ENCODE assay signal across 18 cellular contexts in genomic region chr5:18882162-18882561, GRCh38.
A peak's percentile ranks its signal among the peaks of the same experiment; 100 is the strongest.
DNase-seq lines count a peak whose midpoint lies in the region; ATAC-seq, FAIRE-seq and TF ChIP-seq lines count a peak whose summit lies in the region.
"Had no signal": no experiment of that assay in that cellular context is flagged by ENCODE, and none has a peak within 500 bp of the region (broad histone marks: within the 10 kb centered on the region; RNA-seq: fewer than 3 reads in every experiment).

No MANE protein-coding gene starts in this region.

- POLR2A ChIA-PET in A549 (lab: Yijun Ruan, JAX) = no interaction called here

- ATAC-seq in A549 (no peak), GM18511 (IDR thresholded peaks at IDR 0.05; ENCODE audit: unreplicated experiment) (no peak), GM19328 (IDR thresholded peaks at IDR 0.05; ENCODE audit: unreplicated experiment) (no peak)

- H3K9me3 ChIP-seq in A549 = no peaks in the 10 kb centered on the region
- no peaks in the 10 kb centered on the region for H3K9me3 ChIP-seq in SK-N-MC (ENCODE audit: low read depth, low read length)

- H3K4me1 ChIP-seq in A549 = no peaks in the 10 kb centered on the region

- no peak for TF ChIP-seq POLR2A in A549 (IDR thresholded peaks at IDR 0.05; ENCODE audit: low read length)

- 8% methylated on average over 3 of the region's 3 CpGs for WGBS in A549 (ENCODE audit: missing lambda C conversion rate)

- H3K4me3 ChIP-seq in A549 = no peak overlapping the region
- peak overlapping the region; percentile 7; the same call in 1 of the 2 replicates for H3K4me3 ChIP-seq in SK-N-MC

- H3K4me2 ChIP-seq in A549 = no peak overlapping the region

- H3K9ac ChIP-seq in SK-N-MC (ENCODE audit: insufficient read length) = no peak overlapping the region

- CTCF ChIA-PET in A549 (lab: Yijun Ruan, JAX) = interaction anchor here (0.9 kb wide), 1 partner anchor 38 kb away, joined by 3 read pairs; no protein-coding TSS in a partner anchor

- TF ChIP-seq RAD21 in A549 (conservative IDR thresholded peaks at IDR 0.05 in 1 of 2, IDR thresholded peaks at IDR 0.05 in 1 of 2) = no peak

- DNase-seq in A549 (ENCODE audit: low read depth in 1 of 2, low spot score in 1 of 2) = no peak
- DNase-seq in COR-L47 (lab: John Stamatoyannopoulos, UW) = peak; percentile 16
- DNase-seq in NCI-H526 treated with DMSO at 0.1 percent for 48 hours (lab: John Stamatoyannopoulos, UW) = peak; percentile 92
- DNase-seq in SK-N-MC (ENCODE audit: low read depth, low spot score) = peak; percentile 92
- DNase-seq in stimulated activated CD8-positive, alpha-beta memory T cell treated with anti-CD3 and anti-CD28 coated beads, Interleukin-4, amount 100 ng/mL, for 48 hours = no peak
- DNase-seq: AML-193; Kasumi-1; MM.1S; NCI-H1092; NCI-H1694 treated with DMSO at 0.1 percent for 48 hours; NCI-H2171; NK-92 treated with Interleukin-12 subunit alpha and Interleukin-12 subunit beta, amount 100 ng/mL, for 24 hours; SIG-M5; T1000 had no signal

- H3K27ac ChIP-seq in A549 (no peak overlapping the region), SK-N-MC (peak overlapping the region; percentile 39; the same call in 1 of the 2 replicates)
- H3K27ac ChIP-seq: C4-2B had no signal

- FAIRE-seq in A549 (lab: Jason Lieb, UNC) = no peak
- FAIRE-seq: G401.6 had no signal

- TF ChIP-seq CTCF in A549 (IDR thresholded peaks at IDR 0.05) = no peak

- TF ChIP-seq EP300 in A549 (IDR thresholded peaks at IDR 0.05) = no peak

- no peaks in the 10 kb centered on the region for H3K36me3 ChIP-seq in SK-N-MC (ENCODE audit: insufficient read depth, low read length)

TF ChIP-seq in A549, 52 proteins besides CTCF, POLR2A, EP300 and RAD21:
- peak; percentile 8 for TF ChIP-seq MAFK (IDR thresholded peaks at IDR 0.05; ENCODE audit: partially characterized antibody)
- no peak for TF ChIP-seq HMGXB4 (CRISPR knock-in tag; IDR thresholded peaks at IDR 0.05; ENCODE audit: borderline replicate concordance)
- no peak for TF ChIP-seq HOXB13 (CRISPR knock-in tag; IDR thresholded peaks at IDR 0.05; ENCODE audit: low read depth)
- no peak for TF ChIP-seq TFCP2L1 (CRISPR knock-in tag; IDR thresholded peaks at IDR 0.05)

Comparison
In these comparisons a context has a peak if more than half of its experiments do, and no peak if none do; other contexts are left out.
1. DNase-seq: peak in COR-L47 (single experiment), NCI-H526 treated with DMSO at 0.1 percent for 48 hours (single experiment) and SK-N-MC (single experiment); none in A549 (0 of 2) and stimulated activated CD8-positive, alpha-beta memory T cell treated with anti-CD3 and anti-CD28 coated beads, Interleukin-4, amount 100 ng/mL, for 48 hours (single experiment).